1 cellular context compared by ENCODE assay signal in genomic region chr20:63737690-63737939, GRCh38.
TF ChIP-seq lines count a peak whose summit lies in the region.

No MANE protein-coding gene starts in this region.

TF ChIP-seq in HepG2, 621 proteins besides CTCF, POLR2A, EP300 and RAD21 (continues in another document):
- TF ChIP-seq NCOA5 (CRISPR knock-in tag; IDR thresholded peaks at IDR 0.05) (0 out of 2 replicates have a peak, but pooled peaks have one; percentile 11), UBTF (CRISPR knock-in tag; IDR thresholded peaks at IDR 0.05) (no peak), HDAC6 (IDR thresholded peaks at IDR 0.05; ENCODE audit: low read depth, low read length) (no peak), ZNF816 (CRISPR knock-in tag; IDR thresholded peaks at IDR 0.05; ENCODE audit: borderline replicate concordance) (no peak), HNF4A (CRISPR knock-in tag; IDR thresholded peaks at IDR 0.05) (peak; percentile 36; the same call in 1 of the 2 replicates), JARID2 (CRISPR knock-in tag; IDR thresholded peaks at IDR 0.05; ENCODE audit: insufficient replicate concordance) (no peak), SIX4 (CRISPR knock-in tag; IDR thresholded peaks at IDR 0.05) (no peak), IKZF4 (CRISPR knock-in tag; IDR thresholded peaks at IDR 0.05; ENCODE audit: borderline replicate concordance, low read depth, not compliant biosample characterization) (peak; percentile 73), ZBTB4 (CRISPR knock-in tag; IDR thresholded peaks at IDR 0.05; ENCODE audit: borderline replicate concordance) (no peak), ZFYVE20 (CRISPR knock-in tag; IDR thresholded peaks at IDR 0.05; ENCODE audit: borderline replicate concordance, low read depth) (0 out of 2 replicates have a peak, but pooled peaks have one; percentile 60), KLF16 (CRISPR knock-in tag; IDR thresholded peaks at IDR 0.05) (peak in 1 of 2 experiments; percentile 92; a peak in 1 of 4 replicates), ZSCAN31 (CRISPR knock-in tag; IDR thresholded peaks at IDR 0.05; ENCODE audit: low read depth) (no peak), RBFOX2 (IDR thresholded peaks at IDR 0.05; ENCODE audit: low read depth, low read length) (peak; percentile 72), CHCHD3 (CRISPR knock-in tag; IDR thresholded peaks at IDR 0.05) (peak; percentile 6; the same call in 1 of the 2 replicates), ARNT2 (CRISPR knock-in tag; IDR thresholded peaks at IDR 0.05; ENCODE audit: low read depth) (peak; percentile 51; the same call in 1 of the 2 replicates), THAP11 (CRISPR knock-in tag; IDR thresholded peaks at IDR 0.05) (no peak), ZNF34 (CRISPR knock-in tag; IDR thresholded peaks at IDR 0.05; ENCODE audit: borderline replicate concordance) (no peak), YY1 (IDR thresholded peaks at IDR 0.05; ENCODE audit: insufficient read depth, insufficient replicate concordance, low read depth, low read length) (peak; percentile 64), ZNF264 (CRISPR knock-in tag; IDR thresholded peaks at IDR 0.05) (no peak), SALL1 (CRISPR knock-in tag; IDR thresholded peaks at IDR 0.05) (peak; percentile 34; the same call in 1 of the 2 replicates), ZNF547 (CRISPR knock-in tag; IDR thresholded peaks at IDR 0.05) (no peak), ZNF615 (CRISPR knock-in tag; IDR thresholded peaks at IDR 0.05; ENCODE audit: borderline replicate concordance) (no peak), ZBTB7A (CRISPR knock-in tag; IDR thresholded peaks at IDR 0.05) (peak; percentile 72), SIX1 (CRISPR knock-in tag; IDR thresholded peaks at IDR 0.05; ENCODE audit: borderline replicate concordance) (no peak), ZKSCAN5 (CRISPR knock-in tag; IDR thresholded peaks at IDR 0.05) (no peak), MTA1 (CRISPR knock-in tag; IDR thresholded peaks at IDR 0.05; ENCODE audit: borderline replicate concordance) (no peak), ZNF772 (CRISPR knock-in tag; IDR thresholded peaks at IDR 0.05) (0 out of 2 replicates have a peak, but pooled peaks have one; percentile 79), HNRNPK (IDR thresholded peaks at IDR 0.05; ENCODE audit: low read depth, low read length, poor library complexity, severe bottlenecking) (peak; percentile 24), ZBTB43 (CRISPR knock-in tag; conservative IDR thresholded peaks at IDR 0.05) (0 out of 2 replicates have a peak, but pooled peaks have one; percentile 21), ZNF687 (CRISPR knock-in tag; IDR thresholded peaks at IDR 0.05) (0 out of 2 replicates have a peak, but pooled peaks have one; percentile 16), ZNF383 (CRISPR knock-in tag; IDR thresholded peaks at IDR 0.05; ENCODE audit: borderline replicate concordance) (no peak), NFIB (CRISPR knock-in tag; IDR thresholded peaks at IDR 0.05; ENCODE audit: borderline replicate concordance) (no peak), ZBTB42 (CRISPR knock-in tag; IDR thresholded peaks at IDR 0.05) (0 out of 2 replicates have a peak, but pooled peaks have one; percentile 19), ZNF292 (CRISPR knock-in tag; IDR thresholded peaks at IDR 0.05; ENCODE audit: borderline replicate concordance, low read depth) (0 out of 2 replicates have a peak, but pooled peaks have one; percentile 5), ZNF691 (CRISPR knock-in tag; IDR thresholded peaks at IDR 0.05; ENCODE audit: borderline replicate concordance, low read depth) (0 out of 2 replicates have a peak, but pooled peaks have one; percentile 16), LBX2 (CRISPR knock-in tag; IDR thresholded peaks at IDR 0.05; ENCODE audit: borderline replicate concordance) (no peak), BORCS8-MEF2B (CRISPR knock-in tag; IDR thresholded peaks at IDR 0.05) (no peak), ELF4 (CRISPR knock-in tag; IDR thresholded peaks at IDR 0.05; ENCODE audit: borderline replicate concordance) (no peak), HOXD1 (CRISPR knock-in tag; IDR thresholded peaks at IDR 0.05) (0 out of 2 replicates have a peak, but pooled peaks have one; percentile 17), SP4 (CRISPR knock-in tag; IDR thresholded peaks at IDR 0.05) (0 out of 2 replicates have a peak, but pooled peaks have one; percentile 7)
- TF ChIP-seq, protein P1, sequence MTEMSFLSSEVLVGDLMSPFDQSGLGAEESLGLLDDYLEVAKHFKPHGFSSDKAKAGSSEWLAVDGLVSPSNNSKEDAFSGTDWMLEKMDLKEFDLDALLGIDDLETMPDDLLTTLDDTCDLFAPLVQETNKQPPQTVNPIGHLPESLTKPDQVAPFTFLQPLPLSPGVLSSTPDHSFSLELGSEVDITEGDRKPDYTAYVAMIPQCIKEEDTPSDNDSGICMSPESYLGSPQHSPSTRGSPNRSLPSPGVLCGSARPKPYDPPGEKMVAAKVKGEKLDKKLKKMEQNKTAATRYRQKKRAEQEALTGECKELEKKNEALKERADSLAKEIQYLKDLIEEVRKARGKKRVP (CRISPR knock-in tag; IDR thresholded peaks at IDR 0.05), result no peak
- TF ChIP-seq, protein P2, sequence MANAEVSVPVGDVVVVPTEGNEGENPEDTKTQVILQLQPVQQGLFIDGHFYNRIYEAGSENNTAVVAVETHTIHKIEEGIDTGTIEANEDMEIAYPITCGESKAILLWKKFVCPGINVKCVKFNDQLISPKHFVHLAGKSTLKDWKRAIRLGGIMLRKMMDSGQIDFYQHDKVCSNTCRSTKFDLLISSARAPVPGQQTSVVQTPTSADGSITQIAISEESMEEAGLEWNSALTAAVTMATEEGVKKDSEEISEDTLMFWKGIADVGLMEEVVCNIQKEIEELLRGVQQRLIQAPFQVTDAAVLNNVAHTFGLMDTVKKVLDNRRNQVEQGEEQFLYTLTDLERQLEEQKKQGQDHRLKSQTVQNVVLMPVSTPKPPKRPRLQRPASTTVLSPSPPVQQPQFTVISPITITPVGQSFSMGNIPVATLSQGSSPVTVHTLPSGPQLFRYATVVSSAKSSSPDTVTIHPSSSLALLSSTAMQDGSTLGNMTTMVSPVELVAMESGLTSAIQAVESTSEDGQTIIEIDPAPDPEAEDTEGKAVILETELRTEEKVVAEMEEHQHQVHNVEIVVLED (CRISPR knock-in tag; IDR thresholded peaks at IDR 0.05; ENCODE audit: borderline replicate concordance), result 0 out of 2 replicates have a peak, but pooled peaks have one; percentile 6
- TF ChIP-seq, protein P3, sequence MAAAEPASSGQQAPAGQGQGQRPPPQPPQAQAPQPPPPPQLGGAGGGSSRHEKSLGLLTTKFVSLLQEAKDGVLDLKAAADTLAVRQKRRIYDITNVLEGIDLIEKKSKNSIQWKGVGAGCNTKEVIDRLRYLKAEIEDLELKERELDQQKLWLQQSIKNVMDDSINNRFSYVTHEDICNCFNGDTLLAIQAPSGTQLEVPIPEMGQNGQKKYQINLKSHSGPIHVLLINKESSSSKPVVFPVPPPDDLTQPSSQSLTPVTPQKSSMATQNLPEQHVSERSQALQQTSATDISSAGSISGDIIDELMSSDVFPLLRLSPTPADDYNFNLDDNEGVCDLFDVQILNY (CRISPR knock-in tag; conservative IDR thresholded peaks at IDR 0.05), result peak; percentile 67; the same call in 1 of the 2 replicates
